1 cellular context compared by ENCODE assay signal in genomic region chr12:53190108-53190729, GRCh38.
TF ChIP-seq lines count a peak whose summit lies in the region.

No MANE protein-coding gene starts in this region.

TF ChIP-seq in HEK293, 187 proteins besides CTCF, POLR2A, EP300 and RAD21 (continued from another document):
- TF ChIP-seq ZBTB26 (tag by site-specific recombination; optimal IDR thresholded peaks at IDR 0.05) (peak; percentile 10), ZNF266 (tag by site-specific recombination; IDR thresholded peaks at IDR 0.05; ENCODE audit: low read depth) (no peak), ZNF660 (tag by site-specific recombination; IDR thresholded peaks at IDR 0.05) (peak; percentile 77), ZEB2 (tag by site-specific recombination; IDR thresholded peaks at IDR 0.05) (0 out of 2 replicates have a peak, but pooled peaks have one; percentile 39)
